11 cellular contexts compared by ENCODE assay signal in genomic region chr4:185774076-185774731, GRCh38. TPM values are rescaled to one million over a fixed set of nuclear protein-coding genes. Genes with fewer than 3 reads are reported as not detected.
DNase-seq lines count a peak whose midpoint lies in the region; ATAC-seq and TF ChIP-seq lines count a peak whose summit lies in the region.
"Had no signal": no experiment of that assay in that cellular context is flagged by ENCODE, and none has a peak within 500 bp of the region (broad histone marks: within the 10 kb centered on the region; RNA-seq: fewer than 3 reads in every experiment).

No MANE protein-coding gene starts in this region.

- H3K4me3 ChIP-seq in HUES6 (ENCODE audit: low read depth, low read length) = peak overlapping the region; percentile 43
- H3K4me3 ChIP-seq in left lung = peak overlapping the region in 1 of 2 donors; percentile 21
- H3K4me3 ChIP-seq in skin epidermis = peak overlapping the region in 3 of 7 experiments; percentile 0 to 23 (median 9)

- peaks cover 0 to 4% (median 2%) of the 10 kb centered on the region in 3 donors for H3K27me3 Mint-ChIP-seq in immature natural killer cell (ENCODE audit: low read depth in 3 of 3)

- H3K9me3 ChIP-seq in HUES6 (ENCODE audit: control insufficient read depth, insufficient read depth, low read depth, low read length) = peaks cover 4% of the 10 kb centered on the region; the same call in 1 of the 2 replicates
- peaks cover 0 to 3% of the 10 kb centered on the region in 2 donors for H3K9me3 ChIP-seq in left lung
- H3K9me3 ChIP-seq: Caco-2 had no signal

- H3K27me3 ChIP-seq in HUES6 (ENCODE audit: control insufficient read depth, insufficient read depth, low read length) = no peaks in the 10 kb centered on the region
- H3K27me3 ChIP-seq in left lung = no peaks in the 10 kb centered on the region

- H3K36me3 ChIP-seq in HUES6 (ENCODE audit: control insufficient read depth, insufficient read depth, low read length) = no peaks in the 10 kb centered on the region
- H3K36me3 ChIP-seq in left lung = no peaks in the 10 kb centered on the region

- no peak overlapping the region for H3K9ac ChIP-seq in HUES6 (ENCODE audit: low read length)

- DNase-seq in left lung (no peak), NCI-H2081 treated with DMSO at 0.1 percent for 48 hours (lab: John Stamatoyannopoulos, UW) (no peak), hypothalamus (lab: John Stamatoyannopoulos, UW) (no peak), immature natural killer cell (no peak), KG1 (lab: John Stamatoyannopoulos, UW) (no peak)
- DNase-seq: Caco-2; naive thymus-derived CD8-positive, alpha-beta T cell had no signal

- no peak for TF ChIP-seq CTCF in left lung (IDR thresholded peaks at IDR 0.05)

- H3K4me1 Mint-ChIP-seq in immature natural killer cell = peaks cover 0 to 1% of the 10 kb centered on the region in 2 donors
- H3K4me1 Mint-ChIP-seq: naive thymus-derived CD8-positive, alpha-beta T cell had no signal

- ATAC-seq in left lung = peak; percentile 33
- ATAC-seq: naive thymus-derived CD8-positive, alpha-beta T cell had no signal

- no peak overlapping the region for H3K27ac Mint-ChIP-seq in immature natural killer cell
- H3K27ac Mint-ChIP-seq: naive thymus-derived CD8-positive, alpha-beta T cell had no signal

- H3K9me3 Mint-ChIP-seq in immature natural killer cell = peaks cover 0 to 8% (median 4%) of the 10 kb centered on the region in 6 donors

- H3K36me3 Mint-ChIP-seq in immature natural killer cell = peaks cover 0 to 3% (median 0%) of the 10 kb centered on the region in 3 donors

- H3K27ac ChIP-seq in HUES6 (ENCODE audit: low read depth, low read length) = no peak overlapping the region
- peak overlapping the region; percentile 60 for H3K27ac ChIP-seq in cingulate gyrus (ENCODE audit: low read depth, low read length)
- H3K27ac ChIP-seq in left lung = peak overlapping the region; percentile 71 to 74
- peak overlapping the region in 13 of 21 experiments; percentile 0 to 67 (median 26) for H3K27ac ChIP-seq in skin epidermis

- no peak overlapping the region for H3K4me3 Mint-ChIP-seq in immature natural killer cell
- H3K4me3 Mint-ChIP-seq: naive thymus-derived CD8-positive, alpha-beta T cell had no signal

- H3K4me1 ChIP-seq in HUES6 (ENCODE audit: control insufficient read depth, insufficient read depth, low read length) (peaks cover 41% of the 10 kb centered on the region), left lung (peaks cover 9 to 15% of the 10 kb centered on the region in 2 donors)
- H3K4me1 ChIP-seq: Caco-2 had no signal

- intact Hi-C loops in left lung (cut with DNase I) = no loop called here

RNA-seq across cellular contexts. Expression of gene SORBS2, which starts 37.8 kb away (rescaled TPM):
- total RNA-seq in left lung = 10 to 100 TPM; 36.5 to 50.8 TPM
- polyA plus RNA-seq in immature natural killer cell = 1 to 10 TPM in 2 of 3 donors, not detected in 1; 2.6 to 5.8 TPM
- total RNA-seq: naive thymus-derived CD8-positive, alpha-beta T cell; T-helper 1 cell treated with Interleukin-12 subunit alpha and Interleukin-12 subunit beta and Interleukin-4 antibody, amounts not matched to agents 30 ng/mL and 1 ng/mL, for 36 hours had no signal
